Comparison of ENCODE assay signal across 30 cellular contexts in the genomic region with DNA sequence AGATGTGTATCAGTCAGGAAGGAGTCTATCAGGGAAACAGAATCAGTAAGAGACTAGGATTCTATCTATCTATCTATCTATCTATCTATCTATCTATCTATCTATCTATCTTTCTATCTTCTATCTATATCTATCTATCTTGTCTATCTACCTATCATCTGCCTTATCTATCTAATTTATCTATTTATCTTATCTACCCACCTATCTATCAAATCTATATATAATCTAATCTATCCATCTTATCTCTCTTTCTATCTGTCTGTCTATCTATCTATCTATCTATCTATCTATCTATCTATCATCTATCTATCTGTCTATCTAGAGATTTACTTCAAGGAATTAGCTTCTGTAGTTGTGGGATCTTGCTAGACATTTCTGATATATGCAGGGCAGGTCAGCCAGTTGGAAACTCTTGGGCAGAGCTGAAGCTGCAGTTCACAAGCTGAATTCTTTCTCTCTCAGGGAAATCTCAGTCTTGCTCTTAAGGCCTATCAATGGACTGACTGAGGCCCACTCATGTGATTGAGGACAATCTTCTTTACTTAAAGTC.
"Had no signal": no experiment of that assay in that cellular context is flagged by ENCODE, and none has a peak within 500 bp of the region (broad histone marks: within the 10 kb centered on the region; RNA-seq: fewer than 3 reads in every experiment).

No MANE protein-coding gene starts in this region.

- ATAC-seq: activated CD8-positive, alpha-beta T cell treated with anti-CD3 and anti-CD28 coated beads for 36 hours; activated naive CD4-positive, alpha-beta T cell treated with anti-CD3 and anti-CD28 coated beads, Interleukin-2, amount 50 U/mL, for 72 hours; body of pancreas; Panc1 had no signal

- H3K27ac ChIP-seq: adrenal gland, body of pancreas, SJSA1, WERI-Rb-1 had no signal

- H3K9ac ChIP-seq: SK-N-SH had no signal

- H3K27ac Mint-ChIP-seq: activated CD4-positive, alpha-beta T cell treated with anti-CD3 and anti-CD28 coated beads, Interleukin-2, amount 10 ng/mL, durations not matched to agents 24 days and 14 days; activated CD8-positive, alpha-beta T cell treated with anti-CD3 and anti-CD28 coated beads for 36 hours; activated naive CD4-positive, alpha-beta T cell treated with anti-CD3 and anti-CD28 coated beads for 36 hours; activated naive CD4-positive, alpha-beta T cell treated with anti-CD3 and anti-CD28 coated beads, Interleukin-2, amount 50 U/mL, for 72 hours; activated T-cell treated with anti-CD3 and anti-CD28 coated beads, Interleukin-2, amount 50 U/mL, for 24 hours; activated T-helper 1 cell treated with anti-CD3 and anti-CD28 coated beads, Interleukin-12 subunit alpha, Interleukin-12 subunit beta, Interleukin-2, Interleukin-4 antibody, amounts not matched to agents 30 ng/mL and 10 ng/mL and 1 ng/mL, durations not matched to agents 14 hours and 24 hours and 36 hours had no signal

- H3K36me3 Mint-ChIP-seq: activated naive CD4-positive, alpha-beta T cell treated with anti-CD3 and anti-CD28 coated beads, Interleukin-2, amount 50 U/mL, for 72 hours had no signal

- H3K9me3 Mint-ChIP-seq: activated CD4-positive, alpha-beta T cell treated with anti-CD3 and anti-CD28 coated beads, Interleukin-2, amount 10 ng/mL, durations not matched to agents 24 days and 14 days; activated CD8-positive, alpha-beta T cell treated with anti-CD3 and anti-CD28 coated beads for 36 hours; activated naive CD4-positive, alpha-beta T cell treated with anti-CD3 and anti-CD28 coated beads for 36 hours; activated T-cell treated with anti-CD3 and anti-CD28 coated beads, Interleukin-2, amount 50 U/mL, for 24 hours; activated T-helper 1 cell treated with anti-CD3 and anti-CD28 coated beads, Interleukin-12 subunit alpha, Interleukin-12 subunit beta, Interleukin-2, Interleukin-4 antibody, amounts not matched to agents 30 ng/mL and 10 ng/mL and 1 ng/mL, durations not matched to agents 14 hours and 24 hours and 36 hours had no signal

- DNase-seq: activated CD4-positive, alpha-beta T cell treated with anti-CD3 and anti-CD28 coated beads for 1 hour; activated CD4-positive, alpha-beta T cell treated with anti-CD3 and anti-CD28 coated beads, Interleukin-2, amount 10 ng/mL, durations not matched to agents 24 days and 14 days; activated CD4-positive, alpha-beta T cell treated with anti-CD3 and anti-CD28 coated beads, Interleukin-2, amount 50 U/mL, for 4 hours; activated CD4-positive, CD25-positive, alpha-beta regulatory T cell; activated CD8-positive, alpha-beta T cell treated with anti-CD3 and anti-CD28 coated beads for 36 hours; activated gamma-delta T cell treated with Interleukin-2 at 50 U/mL for 16 hours; activated naive CD4-positive, alpha-beta T cell treated with anti-CD3 and anti-CD28 coated beads for 36 hours; activated T-cell treated with anti-CD3 and anti-CD28 coated beads, Interleukin-2, amount 50 U/mL, for 24 hours; adrenal gland; body of pancreas; caudate nucleus; IMR-90; KBM-7; MG63; NCI-H1048; NCI-H1105 treated with DMSO at 0.1 percent for 48 hours; NCI-H1436; NCI-H1694; NCI-H1930; NCI-H345; NCI-H524 treated with DMSO at 0.1 percent for 48 hours; SHP77 treated with DMSO at 0.1 percent for 48 hours; SK-N-SH; T-helper 2 cell; T1000; WERI-Rb-1 had no signal

- H3K4me2 ChIP-seq: SK-N-SH had no signal

- H3K9me3 ChIP-seq: adrenal gland, body of pancreas, MG63, SJSA1, SK-N-SH had no signal

- H3K27me3 ChIP-seq: adrenal gland, body of pancreas, MG63, SJSA1 had no signal

- H3K27me3 Mint-ChIP-seq: activated CD4-positive, alpha-beta T cell treated with anti-CD3 and anti-CD28 coated beads, Interleukin-2, amount 10 ng/mL, durations not matched to agents 24 days and 14 days; activated CD8-positive, alpha-beta T cell treated with anti-CD3 and anti-CD28 coated beads for 36 hours; activated T-cell treated with anti-CD3 and anti-CD28 coated beads, Interleukin-2, amount 50 U/mL, for 24 hours had no signal

- H3K4me3 Mint-ChIP-seq: activated CD4-positive, alpha-beta T cell treated with anti-CD3 and anti-CD28 coated beads, Interleukin-2, amount 10 ng/mL, durations not matched to agents 24 days and 14 days; activated CD8-positive, alpha-beta T cell treated with anti-CD3 and anti-CD28 coated beads for 36 hours; activated naive CD4-positive, alpha-beta T cell treated with anti-CD3 and anti-CD28 coated beads for 36 hours; activated T-cell treated with anti-CD3 and anti-CD28 coated beads, Interleukin-2, amount 50 U/mL, for 24 hours; activated T-helper 1 cell treated with anti-CD3 and anti-CD28 coated beads, Interleukin-12 subunit alpha, Interleukin-12 subunit beta, Interleukin-2, Interleukin-4 antibody, amounts not matched to agents 30 ng/mL and 10 ng/mL and 1 ng/mL, durations not matched to agents 14 hours and 24 hours and 36 hours had no signal

- H3K4me3 ChIP-seq: adrenal gland, body of pancreas, MG63, SJSA1 had no signal

- H3K36me3 ChIP-seq: adrenal gland, MG63, SJSA1, WERI-Rb-1 had no signal
